Comparison of ENCODE assay signal across 8 cellular contexts in genomic region chr2:189580662-189581353, GRCh38. TPM values are rescaled to one million over a fixed set of nuclear protein-coding genes. Genes with fewer than 3 reads are reported as not detected.
A peak's percentile ranks its signal among the peaks of the same experiment; 100 is the strongest.
DNase-seq lines count a peak whose midpoint lies in the region; ATAC-seq and TF ChIP-seq lines count a peak whose summit lies in the region.

SLC40A1 (minus strand) TSS chr2:189580786; CDS start chr2:189580460, 326 bp downstream.

- H3K27ac Mint-ChIP-seq in activated CD8-positive, alpha-beta memory T cell treated with anti-CD3 and anti-CD28 coated beads, Interleukin-2, amount 10 ng/mL, durations not matched to agents 7 days and 5 days: peak within 1 kb of the TSS; percentile 59

- H3K9me3 Mint-ChIP-seq in activated CD8-positive, alpha-beta memory T cell treated with anti-CD3 and anti-CD28 coated beads, Interleukin-2, amount 10 ng/mL, durations not matched to agents 7 days and 5 days (ENCODE audit: low read depth): no peaks in the 10 kb centered on the region

- peak within 1 kb of the TSS; percentile 82 for H3K9ac ChIP-seq in endocrine pancreas (ENCODE audit: control insufficient read depth, insufficient read depth, low read length)

- H3K27me3 ChIP-seq in endocrine pancreas (ENCODE audit: control insufficient read depth, insufficient read depth, low read length): no peaks in the 10 kb centered on the region

- H3K36me3 Mint-ChIP-seq in activated CD8-positive, alpha-beta memory T cell treated with anti-CD3 and anti-CD28 coated beads, Interleukin-2, amount 10 ng/mL, durations not matched to agents 7 days and 5 days: peaks cover 3% of the 10 kb centered on the region

- peaks cover 24% of the 10 kb centered on the region for H3K4me1 Mint-ChIP-seq in activated CD8-positive, alpha-beta memory T cell treated with anti-CD3 and anti-CD28 coated beads, Interleukin-2, amount 10 ng/mL, durations not matched to agents 7 days and 5 days

- ATAC-seq in HG02884 (IDR thresholded peaks at IDR 0.05; ENCODE audit: unreplicated experiment): peak; percentile 61
- peak; percentile 96 for ATAC-seq in activated CD8-positive, alpha-beta memory T cell treated with anti-CD3 and anti-CD28 coated beads, Interleukin-2, amount 10 ng/mL, durations not matched to agents 7 days and 5 days

- peaks cover 51% of the 10 kb centered on the region for H3K27me3 Mint-ChIP-seq in activated CD8-positive, alpha-beta memory T cell treated with anti-CD3 and anti-CD28 coated beads, Interleukin-2, amount 10 ng/mL, durations not matched to agents 7 days and 5 days

- no peaks in the 10 kb centered on the region for H3K36me3 ChIP-seq in endocrine pancreas (ENCODE audit: control insufficient read depth, insufficient read depth, low read length)

- DNase-seq in GM10266 (ENCODE audit: extremely low spot score): peak; percentile 42
- peak; percentile 66 for DNase-seq in NCI-H69 (lab: John Stamatoyannopoulos, UW)
- peak; percentile 59 for DNase-seq in activated CD8-positive, alpha-beta memory T cell treated with anti-CD3 and anti-CD28 coated beads, Interleukin-2, amount 10 ng/mL, durations not matched to agents 7 days and 5 days
- DNase-seq in mesenteric fat pad (ENCODE audit: low spot score): peak; percentile 95
- peak; percentile 14 for DNase-seq in stimulated activated CD8-positive, alpha-beta memory T cell treated with anti-CD3 and anti-CD28 coated beads, Interleukin-12 subunit alpha, Interleukin-12 subunit beta, amount 100 ng/mL, for 1 hour (ENCODE audit: low read depth)
- no peak for DNase-seq in SW 1271 (lab: John Stamatoyannopoulos, UW)

- TF ChIP-seq CTCF in GM10266 (IDR thresholded peaks at IDR 0.05; ENCODE audit: control insufficient read depth, insufficient read depth, low read depth, missing control alignments): no peak

- CTCF ChIA-PET in activated CD8-positive, alpha-beta memory T cell treated with anti-CD3 and anti-CD28 coated beads, Interleukin-2, amount 10 ng/mL, durations not matched to agents 7 days and 5 days (lab: Charles Lee): interaction anchor here (0.9 to 1.9 kb wide), 3 partner anchors 78 to 140 kb away, joined by 3 to 5 read pairs (median 4); partner anchors contain the start of genes ASNSD1 and WDR75

- H3K4me1 ChIP-seq in endocrine pancreas (ENCODE audit: control insufficient read depth, insufficient read depth, low read length): peaks cover 27% of the 10 kb centered on the region

- no peaks in the 10 kb centered on the region for H3K9me3 ChIP-seq in endocrine pancreas (ENCODE audit: control insufficient read depth, low read length)

- H3K4me3 ChIP-seq in endocrine pancreas (ENCODE audit: control insufficient read depth, insufficient read depth, low read length): peak within 1 kb of the TSS; percentile 94

- peak within 1 kb of the TSS; percentile 68 for H3K4me3 Mint-ChIP-seq in activated CD8-positive, alpha-beta memory T cell treated with anti-CD3 and anti-CD28 coated beads, Interleukin-2, amount 10 ng/mL, durations not matched to agents 7 days and 5 days

RNA-seq across cellular contexts. Expression of gene SLC40A1, which starts in this region (rescaled TPM):
- 1 to 10 TPM in 1 of 2 experiments, under 1 TPM in 1; 0.47 to 1.3 TPM for total RNA-seq in activated CD8-positive, alpha-beta memory T cell treated with anti-CD3 and anti-CD28 coated beads, Interleukin-2, amount 10 ng/mL, durations not matched to agents 7 days and 5 days
- 48.5 TPM for total RNA-seq in mesenteric fat pad

Comparison
In these comparisons a context has a peak if more than half of its experiments do, and no peak if none do; other contexts are left out.
1. RNA of gene SLC40A1 (total RNA-seq): 48.5 TPM in mesenteric fat pad (single experiment); 0.47 to 1.3 TPM in activated CD8-positive, alpha-beta memory T cell treated with anti-CD3 and anti-CD28 coated beads, Interleukin-2, amount 10 ng/mL, durations not matched to agents 7 days and 5 days; every median in the first group is over 10 times any median in the second.
2. DNase-seq: peak in GM10266 (single experiment), NCI-H69 (single experiment), activated CD8-positive, alpha-beta memory T cell treated with anti-CD3 and anti-CD28 coated beads, Interleukin-2, amount 10 ng/mL, durations not matched to agents 7 days and 5 days (single experiment), mesenteric fat pad (single experiment) and stimulated activated CD8-positive, alpha-beta memory T cell treated with anti-CD3 and anti-CD28 coated beads, Interleukin-12 subunit alpha, Interleukin-12 subunit beta, amount 100 ng/mL, for 1 hour (single experiment); none in SW 1271 (0 of 2).